In the genomic region with DNA sequence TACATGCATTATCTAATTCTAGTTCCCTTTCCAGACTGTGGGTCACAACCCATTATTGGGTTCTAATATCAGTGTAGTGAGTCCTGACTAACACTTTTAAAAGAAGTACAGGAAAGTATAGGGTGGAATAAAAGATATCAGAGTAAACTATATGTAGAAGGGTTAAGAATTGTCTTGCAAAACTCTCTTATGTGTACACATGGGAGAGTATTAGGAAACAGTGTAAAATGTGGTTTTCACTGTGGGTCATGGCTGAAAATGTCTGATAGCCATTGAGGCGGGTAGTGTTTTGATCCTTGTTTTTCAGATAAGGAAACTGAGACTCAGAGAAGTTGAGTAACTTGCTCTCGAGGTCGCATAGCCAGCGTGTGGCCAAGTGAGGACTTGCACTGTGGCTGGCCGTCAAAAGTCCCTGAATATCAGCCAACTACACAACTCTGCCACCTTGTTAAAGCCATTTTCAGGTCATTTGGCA, we compare ENCODE assay signal across 1 cellular context.
TF ChIP-seq lines count a peak whose summit lies in the region.

No MANE protein-coding gene starts in this region.

TF ChIP-seq in HepG2, 621 proteins besides CTCF, POLR2A, EP300 and RAD21 (continued from another document and continues in another):
- TF ChIP-seq, protein P1, sequence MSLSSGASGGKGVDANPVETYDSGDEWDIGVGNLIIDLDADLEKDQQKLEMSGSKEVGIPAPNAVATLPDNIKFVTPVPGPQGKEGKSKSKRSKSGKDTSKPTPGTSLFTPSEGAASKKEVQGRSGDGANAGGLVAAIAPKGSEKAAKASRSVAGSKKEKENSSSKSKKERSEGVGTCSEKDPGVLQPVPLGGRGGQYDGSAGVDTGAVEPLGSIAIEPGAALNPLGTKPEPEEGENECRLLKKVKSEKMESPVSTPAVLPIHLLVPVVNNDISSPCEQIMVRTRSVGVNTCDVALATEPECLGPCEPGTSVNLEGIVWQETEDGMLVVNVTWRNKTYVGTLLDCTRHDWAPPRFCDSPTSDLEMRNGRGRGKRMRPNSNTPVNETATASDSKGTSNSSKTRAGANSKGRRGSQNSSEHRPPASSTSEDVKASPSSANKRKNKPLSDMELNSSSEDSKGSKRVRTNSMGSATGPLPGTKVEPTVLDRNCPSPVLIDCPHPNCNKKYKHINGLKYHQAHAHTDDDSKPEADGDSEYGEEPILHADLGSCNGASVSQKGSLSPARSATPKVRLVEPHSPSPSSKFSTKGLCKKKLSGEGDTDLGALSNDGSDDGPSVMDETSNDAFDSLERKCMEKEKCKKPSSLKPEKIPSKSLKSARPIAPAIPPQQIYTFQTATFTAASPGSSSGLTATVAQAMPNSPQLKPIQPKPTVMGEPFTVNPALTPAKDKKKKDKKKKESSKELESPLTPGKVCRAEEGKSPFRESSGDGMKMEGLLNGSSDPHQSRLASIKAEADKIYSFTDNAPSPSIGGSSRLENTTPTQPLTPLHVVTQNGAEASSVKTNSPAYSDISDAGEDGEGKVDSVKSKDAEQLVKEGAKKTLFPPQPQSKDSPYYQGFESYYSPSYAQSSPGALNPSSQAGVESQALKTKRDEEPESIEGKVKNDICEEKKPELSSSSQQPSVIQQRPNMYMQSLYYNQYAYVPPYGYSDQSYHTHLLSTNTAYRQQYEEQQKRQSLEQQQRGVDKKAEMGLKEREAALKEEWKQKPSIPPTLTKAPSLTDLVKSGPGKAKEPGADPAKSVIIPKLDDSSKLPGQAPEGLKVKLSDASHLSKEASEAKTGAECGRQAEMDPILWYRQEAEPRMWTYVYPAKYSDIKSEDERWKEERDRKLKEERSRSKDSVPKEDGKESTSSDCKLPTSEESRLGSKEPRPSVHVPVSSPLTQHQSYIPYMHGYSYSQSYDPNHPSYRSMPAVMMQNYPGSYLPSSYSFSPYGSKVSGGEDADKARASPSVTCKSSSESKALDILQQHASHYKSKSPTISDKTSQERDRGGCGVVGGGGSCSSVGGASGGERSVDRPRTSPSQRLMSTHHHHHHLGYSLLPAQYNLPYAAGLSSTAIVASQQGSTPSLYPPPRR (CRISPR knock-in tag; IDR thresholded peaks at IDR 0.05; ENCODE audit: borderline replicate concordance): no peak
- no peak for TF ChIP-seq KAT8 (CRISPR knock-in tag; IDR thresholded peaks at IDR 0.05)
- TF ChIP-seq PITX1 (CRISPR knock-in tag; IDR thresholded peaks at IDR 0.05): 0 out of 2 replicates have a peak, but pooled peaks have one; percentile 27
- TF ChIP-seq ZNF615 (CRISPR knock-in tag; IDR thresholded peaks at IDR 0.05; ENCODE audit: borderline replicate concordance): no peak
- TF ChIP-seq RELA (CRISPR knock-in tag; IDR thresholded peaks at IDR 0.05): no peak
- peak; percentile 84 for TF ChIP-seq TCF7 (IDR thresholded peaks at IDR 0.05; ENCODE audit: low read depth)
- no peak for TF ChIP-seq ZNF672 (CRISPR knock-in tag; IDR thresholded peaks at IDR 0.05)
- no peak for TF ChIP-seq SSRP1 (CRISPR knock-in tag; IDR thresholded peaks at IDR 0.05)
- TF ChIP-seq ZNF317 (CRISPR knock-in tag; IDR thresholded peaks at IDR 0.05): no peak
- TF ChIP-seq SIN3B (IDR thresholded peaks at IDR 0.05; ENCODE audit: low read length): no peak
- 0 out of 2 replicates have a peak, but pooled peaks have one; percentile 16 for TF ChIP-seq HDAC2 (CRISPR knock-in tag; IDR thresholded peaks at IDR 0.05)
- no peak; the same call in 1 of the 2 replicates for TF ChIP-seq POGZ (CRISPR knock-in tag; IDR thresholded peaks at IDR 0.05)
- TF ChIP-seq, protein P2, sequence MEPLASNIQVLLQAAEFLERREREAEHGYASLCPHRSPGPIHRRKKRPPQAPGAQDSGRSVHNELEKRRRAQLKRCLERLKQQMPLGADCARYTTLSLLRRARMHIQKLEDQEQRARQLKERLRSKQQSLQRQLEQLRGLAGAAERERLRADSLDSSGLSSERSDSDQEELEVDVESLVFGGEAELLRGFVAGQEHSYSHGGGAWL (CRISPR knock-in tag; IDR thresholded peaks at IDR 0.05): no peak
- TF ChIP-seq SIX1 (CRISPR knock-in tag; IDR thresholded peaks at IDR 0.05; ENCODE audit: borderline replicate concordance): no peak
- no peak for TF ChIP-seq SYNCRIP (IDR thresholded peaks at IDR 0.05; ENCODE audit: insufficient read depth, low read depth, low read length)
- no peak for TF ChIP-seq ZNF747 (CRISPR knock-in tag; IDR thresholded peaks at IDR 0.05; ENCODE audit: borderline replicate concordance)
- TF ChIP-seq CBFB (CRISPR knock-in tag; IDR thresholded peaks at IDR 0.05): no peak
- TF ChIP-seq NR3C1 (CRISPR knock-in tag; IDR thresholded peaks at IDR 0.05): no peak
- TF ChIP-seq CHCHD3 (CRISPR knock-in tag; IDR thresholded peaks at IDR 0.05): no peak
- TF ChIP-seq, protein P3, sequence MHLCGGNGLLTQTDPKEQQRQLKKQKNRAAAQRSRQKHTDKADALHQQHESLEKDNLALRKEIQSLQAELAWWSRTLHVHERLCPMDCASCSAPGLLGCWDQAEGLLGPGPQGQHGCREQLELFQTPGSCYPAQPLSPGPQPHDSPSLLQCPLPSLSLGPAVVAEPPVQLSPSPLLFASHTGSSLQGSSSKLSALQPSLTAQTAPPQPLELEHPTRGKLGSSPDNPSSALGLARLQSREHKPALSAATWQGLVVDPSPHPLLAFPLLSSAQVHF (CRISPR knock-in tag; IDR thresholded peaks at IDR 0.05): no peak
- no peak for TF ChIP-seq RFX3 (CRISPR knock-in tag; IDR thresholded peaks at IDR 0.05)
- TF ChIP-seq ETV6 (CRISPR knock-in tag; conservative IDR thresholded peaks at IDR 0.05): no peak
- TF ChIP-seq TBX3 (IDR thresholded peaks at IDR 0.05; ENCODE audit: borderline replicate concordance): no peak
- TF ChIP-seq, protein P4, sequence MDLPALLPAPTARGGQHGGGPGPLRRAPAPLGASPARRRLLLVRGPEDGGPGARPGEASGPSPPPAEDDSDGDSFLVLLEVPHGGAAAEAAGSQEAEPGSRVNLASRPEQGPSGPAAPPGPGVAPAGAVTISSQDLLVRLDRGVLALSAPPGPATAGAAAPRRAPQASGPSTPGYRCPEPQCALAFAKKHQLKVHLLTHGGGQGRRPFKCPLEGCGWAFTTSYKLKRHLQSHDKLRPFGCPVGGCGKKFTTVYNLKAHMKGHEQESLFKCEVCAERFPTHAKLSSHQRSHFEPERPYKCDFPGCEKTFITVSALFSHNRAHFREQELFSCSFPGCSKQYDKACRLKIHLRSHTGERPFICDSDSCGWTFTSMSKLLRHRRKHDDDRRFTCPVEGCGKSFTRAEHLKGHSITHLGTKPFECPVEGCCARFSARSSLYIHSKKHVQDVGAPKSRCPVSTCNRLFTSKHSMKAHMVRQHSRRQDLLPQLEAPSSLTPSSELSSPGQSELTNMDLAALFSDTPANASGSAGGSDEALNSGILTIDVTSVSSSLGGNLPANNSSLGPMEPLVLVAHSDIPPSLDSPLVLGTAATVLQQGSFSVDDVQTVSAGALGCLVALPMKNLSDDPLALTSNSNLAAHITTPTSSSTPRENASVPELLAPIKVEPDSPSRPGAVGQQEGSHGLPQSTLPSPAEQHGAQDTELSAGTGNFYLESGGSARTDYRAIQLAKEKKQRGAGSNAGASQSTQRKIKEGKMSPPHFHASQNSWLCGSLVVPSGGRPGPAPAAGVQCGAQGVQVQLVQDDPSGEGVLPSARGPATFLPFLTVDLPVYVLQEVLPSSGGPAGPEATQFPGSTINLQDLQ (CRISPR knock-in tag; IDR thresholded peaks at IDR 0.05): no peak
- TF ChIP-seq, protein P5, sequence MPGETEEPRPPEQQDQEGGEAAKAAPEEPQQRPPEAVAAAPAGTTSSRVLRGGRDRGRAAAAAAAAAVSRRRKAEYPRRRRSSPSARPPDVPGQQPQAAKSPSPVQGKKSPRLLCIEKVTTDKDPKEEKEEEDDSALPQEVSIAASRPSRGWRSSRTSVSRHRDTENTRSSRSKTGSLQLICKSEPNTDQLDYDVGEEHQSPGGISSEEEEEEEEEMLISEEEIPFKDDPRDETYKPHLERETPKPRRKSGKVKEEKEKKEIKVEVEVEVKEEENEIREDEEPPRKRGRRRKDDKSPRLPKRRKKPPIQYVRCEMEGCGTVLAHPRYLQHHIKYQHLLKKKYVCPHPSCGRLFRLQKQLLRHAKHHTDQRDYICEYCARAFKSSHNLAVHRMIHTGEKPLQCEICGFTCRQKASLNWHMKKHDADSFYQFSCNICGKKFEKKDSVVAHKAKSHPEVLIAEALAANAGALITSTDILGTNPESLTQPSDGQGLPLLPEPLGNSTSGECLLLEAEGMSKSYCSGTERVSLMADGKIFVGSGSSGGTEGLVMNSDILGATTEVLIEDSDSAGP (CRISPR knock-in tag; IDR thresholded peaks at IDR 0.05; ENCODE audit: borderline replicate concordance): no peak
- TF ChIP-seq REL (CRISPR knock-in tag; conservative IDR thresholded peaks at IDR 0.05): no peak
- no peak for TF ChIP-seq ZNF788 (CRISPR knock-in tag; IDR thresholded peaks at IDR 0.05; ENCODE audit: borderline replicate concordance)
- peak; percentile 56; the same call in 1 of the 2 replicates for TF ChIP-seq KDM6A (CRISPR knock-in tag; IDR thresholded peaks at IDR 0.05; ENCODE audit: low read depth)
- no peak for TF ChIP-seq NAIF1 (CRISPR knock-in tag; IDR thresholded peaks at IDR 0.05; ENCODE audit: borderline replicate concordance)
- TF ChIP-seq, protein P6, sequence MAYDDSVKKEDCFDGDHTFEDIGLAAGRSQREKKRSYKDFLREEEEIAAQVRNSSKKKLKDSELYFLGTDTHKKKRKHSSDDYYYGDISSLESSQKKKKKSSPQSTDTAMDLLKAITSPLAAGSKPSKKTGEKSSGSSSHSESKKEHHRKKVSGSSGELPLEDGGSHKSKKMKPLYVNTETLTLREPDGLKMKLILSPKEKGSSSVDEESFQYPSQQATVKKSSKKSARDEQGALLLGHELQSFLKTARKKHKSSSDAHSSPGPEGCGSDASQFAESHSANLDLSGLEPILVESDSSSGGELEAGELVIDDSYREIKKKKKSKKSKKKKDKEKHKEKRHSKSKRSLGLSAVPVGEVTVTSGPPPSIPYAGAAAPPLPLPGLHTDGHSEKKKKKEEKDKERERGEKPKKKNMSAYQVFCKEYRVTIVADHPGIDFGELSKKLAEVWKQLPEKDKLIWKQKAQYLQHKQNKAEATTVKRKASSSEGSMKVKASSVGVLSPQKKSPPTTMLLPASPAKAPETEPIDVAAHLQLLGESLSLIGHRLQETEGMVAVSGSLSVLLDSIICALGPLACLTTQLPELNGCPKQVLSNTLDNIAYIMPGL (CRISPR knock-in tag; IDR thresholded peaks at IDR 0.05; ENCODE audit: borderline replicate concordance in 1 of 2, low read depth in 1 of 2): 0 out of 4 replicates have a peak, but pooled peaks of 1 of the 2 experiments have one; percentile 37
- no peak for TF ChIP-seq FOXP1 (IDR thresholded peaks at IDR 0.05)
- TF ChIP-seq FOXP1 (CRISPR knock-in tag; IDR thresholded peaks at IDR 0.05): peak; percentile 37; the same call in 1 of the 2 replicates
- TF ChIP-seq GATAD2A (CRISPR knock-in tag; IDR thresholded peaks at IDR 0.05): peak; percentile 84
- TF ChIP-seq, protein P7, sequence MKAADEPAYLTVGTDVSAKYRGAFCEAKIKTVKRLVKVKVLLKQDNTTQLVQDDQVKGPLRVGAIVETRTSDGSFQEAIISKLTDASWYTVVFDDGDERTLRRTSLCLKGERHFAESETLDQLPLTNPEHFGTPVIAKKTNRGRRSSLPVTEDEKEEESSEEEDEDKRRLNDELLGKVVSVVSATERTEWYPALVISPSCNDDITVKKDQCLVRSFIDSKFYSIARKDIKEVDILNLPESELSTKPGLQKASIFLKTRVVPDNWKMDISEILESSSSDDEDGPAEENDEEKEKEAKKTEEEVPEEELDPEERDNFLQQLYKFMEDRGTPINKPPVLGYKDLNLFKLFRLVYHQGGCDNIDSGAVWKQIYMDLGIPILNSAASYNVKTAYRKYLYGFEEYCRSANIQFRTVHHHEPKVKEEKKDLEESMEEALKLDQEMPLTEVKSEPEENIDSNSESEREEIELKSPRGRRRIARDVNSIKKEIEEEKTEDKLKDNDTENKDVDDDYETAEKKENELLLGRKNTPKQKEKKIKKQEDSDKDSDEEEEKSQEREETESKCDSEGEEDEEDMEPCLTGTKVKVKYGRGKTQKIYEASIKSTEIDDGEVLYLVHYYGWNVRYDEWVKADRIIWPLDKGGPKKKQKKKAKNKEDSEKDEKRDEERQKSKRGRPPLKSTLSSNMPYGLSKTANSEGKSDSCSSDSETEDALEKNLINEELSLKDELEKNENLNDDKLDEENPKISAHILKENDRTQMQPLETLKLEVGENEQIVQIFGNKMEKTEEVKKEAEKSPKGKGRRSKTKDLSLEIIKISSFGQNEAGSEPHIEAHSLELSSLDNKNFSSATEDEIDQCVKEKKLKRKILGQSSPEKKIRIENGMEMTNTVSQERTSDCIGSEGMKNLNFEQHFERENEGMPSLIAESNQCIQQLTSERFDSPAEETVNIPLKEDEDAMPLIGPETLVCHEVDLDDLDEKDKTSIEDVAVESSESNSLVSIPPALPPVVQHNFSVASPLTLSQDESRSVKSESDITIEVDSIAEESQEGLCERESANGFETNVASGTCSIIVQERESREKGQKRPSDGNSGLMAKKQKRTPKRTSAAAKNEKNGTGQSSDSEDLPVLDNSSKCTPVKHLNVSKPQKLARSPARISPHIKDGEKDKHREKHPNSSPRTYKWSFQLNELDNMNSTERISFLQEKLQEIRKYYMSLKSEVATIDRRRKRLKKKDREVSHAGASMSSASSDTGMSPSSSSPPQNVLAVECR (CRISPR knock-in tag; IDR thresholded peaks at IDR 0.05; ENCODE audit: borderline replicate concordance): peak; percentile 28; the same call in 1 of the 2 replicates
- TF ChIP-seq SMYD3 (CRISPR knock-in tag; IDR thresholded peaks at IDR 0.05): 0 out of 2 replicates have a peak, but pooled peaks have one; percentile 24
- no peak for TF ChIP-seq ZEB1 (IDR thresholded peaks at IDR 0.05; ENCODE audit: insufficient replicate concordance, low read depth)
- TF ChIP-seq MED1 (CRISPR knock-in tag; IDR thresholded peaks at IDR 0.05): peak; percentile 12; the same call in 1 of the 2 replicates
- TF ChIP-seq FOXA1 (IDR thresholded peaks at IDR 0.05): no peak
- peak; percentile 70 for TF ChIP-seq FOXA1 (CRISPR knock-in tag; IDR thresholded peaks at IDR 0.05)
- TF ChIP-seq ZNF547 (CRISPR knock-in tag; IDR thresholded peaks at IDR 0.05): no peak
- TF ChIP-seq ZNF552 (CRISPR knock-in tag; IDR thresholded peaks at IDR 0.05; ENCODE audit: borderline replicate concordance): no peak
- 0 out of 2 replicates have a peak, but pooled peaks have one; percentile 46 for TF ChIP-seq ZMYM3 (CRISPR knock-in tag; IDR thresholded peaks at IDR 0.05)
- TF ChIP-seq, protein P8, sequence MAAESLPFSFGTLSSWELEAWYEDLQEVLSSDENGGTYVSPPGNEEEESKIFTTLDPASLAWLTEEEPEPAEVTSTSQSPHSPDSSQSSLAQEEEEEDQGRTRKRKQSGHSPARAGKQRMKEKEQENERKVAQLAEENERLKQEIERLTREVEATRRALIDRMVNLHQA (CRISPR knock-in tag; IDR thresholded peaks at IDR 0.05): no peak
- no peak for TF ChIP-seq PAWR (CRISPR knock-in tag; IDR thresholded peaks at IDR 0.05; ENCODE audit: borderline replicate concordance)
- peak; percentile 28; the same call in 1 of the 2 replicates for TF ChIP-seq ELF3 (CRISPR knock-in tag; IDR thresholded peaks at IDR 0.05)
- TF ChIP-seq SKI (IDR thresholded peaks at IDR 0.05; ENCODE audit: partially characterized antibody): peak; percentile 43
- 0 out of 2 replicates have a peak, but pooled peaks have one; percentile 46 for TF ChIP-seq CCDC6 (CRISPR knock-in tag; IDR thresholded peaks at IDR 0.05)
- TF ChIP-seq ZNF724P (CRISPR knock-in tag; IDR thresholded peaks at IDR 0.05; ENCODE audit: borderline replicate concordance): no peak
